In the genomic region with DNA sequence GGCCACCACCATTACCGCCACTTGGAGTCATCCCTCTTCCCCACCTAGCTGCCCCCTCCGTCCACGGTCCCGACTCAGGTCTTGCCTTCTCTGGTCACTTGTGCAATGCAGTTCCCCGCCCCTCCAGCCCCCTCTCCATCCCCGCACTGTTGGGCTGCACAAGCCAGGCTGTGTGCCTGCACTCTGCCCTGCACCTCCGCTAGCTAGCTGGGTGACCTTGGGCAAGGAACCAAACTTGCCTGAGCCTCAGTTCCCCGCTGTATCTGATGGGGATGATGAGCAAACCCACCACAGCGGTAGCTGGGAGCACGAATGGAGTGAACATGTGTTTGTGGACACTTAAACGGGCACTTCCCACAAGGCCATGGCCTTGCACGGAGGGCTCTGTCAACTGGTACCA, we compare ENCODE assay signal across 23 cellular contexts. TPM values are rescaled to one million over a fixed set of nuclear protein-coding genes. Genes with fewer than 3 reads are reported as not detected.
DNase-seq lines count a peak whose midpoint lies in the region; ATAC-seq, FAIRE-seq and TF ChIP-seq lines count a peak whose summit lies in the region.
"Had no signal": no experiment of that assay in that cellular context is flagged by ENCODE, and none has a peak within 500 bp of the region (broad histone marks: within the 10 kb centered on the region; RNA-seq: fewer than 3 reads in every experiment).

No MANE protein-coding gene starts in this region.

- no peak overlapping the region for H2AK5ac ChIP-seq in neuronal stem cell (ENCODE audit: low read depth, low read length)

- TF ChIP-seq EP300 in HepG2 (IDR thresholded peaks at IDR 0.05; ENCODE audit: low read depth in 2 of 2, low read length in 2 of 2) (no peak), HepG2 (CRISPR knock-in tag; IDR thresholded peaks at IDR 0.05; ENCODE audit: borderline replicate concordance) (no peak)

- no peak overlapping the region for H3K14ac ChIP-seq in neuronal stem cell (ENCODE audit: low read length)

- no peak overlapping the region for H3K4me3 ChIP-seq in HepG2 (replicated peaks in 1 of 3; ENCODE audit: insufficient read depth in 1 of 3, low read depth in 2 of 3, low read length in 3 of 3)
- no peak overlapping the region for H3K4me3 ChIP-seq in right lobe of liver
- H3K4me3 ChIP-seq in neuronal stem cell (ENCODE audit: low read length in 2 of 2) = no peak overlapping the region
- H3K4me3 ChIP-seq: A549; BLaER1 treated with 17β-estradiol and CSF1 and Interleukin-3, amounts not matched to agents 10 nM and 100 nM; GM12878; GM23248 had no signal

- intact Hi-C loops in HepG2 (cut with micrococcal nuclease; ENCODE audit: unreplicated experiment) (no loop called here), right lobe of liver (cut with DNase I) (no loop called here)

- no peaks in the 10 kb centered on the region for H4K20me1 ChIP-seq in HepG2 (ENCODE audit: insufficient read depth, low read length)

- H3K4me2 ChIP-seq in HepG2 (ENCODE audit: low read depth, low read length) (no peak overlapping the region), neuronal stem cell (ENCODE audit: insufficient read depth, low read length, poor library complexity, severe bottlenecking) (peak overlapping the region; percentile 3)
- H3K4me2 ChIP-seq: A549; BLaER1 treated with 17β-estradiol and CSF1 and Interleukin-3, amounts not matched to agents 10 nM and 100 nM had no signal

- ATAC-seq in HepG2 (peak; percentile 57), right lobe of liver (no peak)
- ATAC-seq in effector memory CD8-positive, alpha-beta T cell (replicated peaks) = no peak
- ATAC-seq: A549 had no signal

- TF ChIP-seq CTCF in HepG2 (CRISPR knock-in tag; IDR thresholded peaks at IDR 0.05) = no peak
- TF ChIP-seq CTCF in right lobe of liver (IDR thresholded peaks at IDR 0.05) = no peak

- CTCF ChIA-PET in HepG2 (lab: Yijun Ruan, JAX; ENCODE audit: low intra/inter-chr PET ratio, low total read pairs) = no interaction called here

- no peak overlapping the region for H3K4ac ChIP-seq in neuronal stem cell (ENCODE audit: low read length)

- H3K27ac Mint-ChIP-seq in effector memory CD8-positive, alpha-beta T cell = peak overlapping the region; percentile 39 to 46
- H3K27ac Mint-ChIP-seq: CD4-positive, alpha-beta T cell had no signal

- peaks cover 13 to 16% of the 10 kb centered on the region in 2 donors for H3K27me3 Mint-ChIP-seq in effector memory CD8-positive, alpha-beta T cell
- H3K27me3 Mint-ChIP-seq: CD4-positive, alpha-beta T cell had no signal

- in situ Hi-C loops in HepG2 (cut with HindIII; ENCODE audit: extremely low pct_ligation_motif_present, low pct_unique_long_range_greater_than_20kb) = no loop called here

- H3K9me3 Mint-ChIP-seq in effector memory CD8-positive, alpha-beta T cell = no peaks in the 10 kb centered on the region
- H3K9me3 Mint-ChIP-seq: CD14-positive monocyte; CD4-positive, alpha-beta T cell; CD8-positive, alpha-beta memory T cell had no signal

- no peak overlapping the region for H2BK5ac ChIP-seq in neuronal stem cell (ENCODE audit: low read length)

- H2AFZ ChIP-seq in HepG2 (ENCODE audit: low read length) (no peak overlapping the region), neuronal stem cell (ENCODE audit: low read length) (no peak overlapping the region)
- H2AFZ ChIP-seq: GM23248 had no signal

- H3K79me1 ChIP-seq in neuronal stem cell (ENCODE audit: low read depth, low read length) = peaks cover 7% of the 10 kb centered on the region

- TF ChIP-seq RAD21 in HepG2 (CRISPR knock-in tag; IDR thresholded peaks at IDR 0.05) = no peak

- H3K9me3 ChIP-seq in HepG2 (ENCODE audit: low read length) = no peaks in the 10 kb centered on the region
- no peaks in the 10 kb centered on the region for H3K9me3 ChIP-seq in right lobe of liver
- peaks cover 0 to 2% of the 10 kb centered on the region in 2 donors for H3K9me3 ChIP-seq in neuronal stem cell (replicated peaks in 1 of 2; ENCODE audit: control insufficient read depth in 2 of 2, insufficient read depth in 1 of 2, low read depth in 1 of 2, low read length in 2 of 2)
- H3K9me3 ChIP-seq: A549; BLaER1 treated with 17β-estradiol and CSF1 and Interleukin-3, amounts not matched to agents 10 nM and 100 nM had no signal

- no peak overlapping the region for H4K8ac ChIP-seq in neuronal stem cell (ENCODE audit: low read depth, low read length)

- H3K27me3 ChIP-seq in HepG2 (ENCODE audit: control insufficient read depth in 1 of 2, insufficient read depth in 2 of 2, low read length in 2 of 2) (no peaks in the 10 kb centered on the region; a peak in 1 of 5 replicates), right lobe of liver (no peaks in the 10 kb centered on the region), neuronal stem cell (ENCODE audit: control insufficient read depth in 3 of 3, insufficient read depth in 3 of 3, low read depth in 1 of 3, low read length in 3 of 3) (no peaks in the 10 kb centered on the region)

- no peak overlapping the region for H2BK12ac ChIP-seq in neuronal stem cell (ENCODE audit: low read length)

- POLR2A ChIA-PET in HepG2 (lab: Yijun Ruan, JAX) = interaction anchor here (0.8 kb wide), 1 partner anchor 26 kb away, joined by 5 read pairs; a partner anchor contains a TSS

- peak overlapping the region; percentile 13 for H3K23ac ChIP-seq in neuronal stem cell (ENCODE audit: low read depth, low read length, poor library complexity)

- peak; percentile 32 for FAIRE-seq in HepG2 (lab: Jason Lieb, UNC)
- FAIRE-seq: A549, GM12878, H1 had no signal

- H3K9ac ChIP-seq in HepG2 (ENCODE audit: insufficient read depth, low read depth, low read length) (no peak overlapping the region), neuronal stem cell (ENCODE audit: low read depth, low read length, poor library complexity) (peak overlapping the region; percentile 54)
- H3K9ac ChIP-seq: BLaER1 treated with 17β-estradiol and CSF1 and Interleukin-3, amounts not matched to agents 10 nM and 100 nM; GM23248 had no signal

- DNase-seq in HepG2 (ENCODE audit: low spot score) (peak; percentile 21), right lobe of liver (no peak), neuronal stem cell (ENCODE audit: low spot score) (no peak), hypothalamus (lab: John Stamatoyannopoulos, UW) (no peak), DMS79 (lab: John Stamatoyannopoulos, UW) (no peak)
- no peak for DNase-seq in effector memory CD8-positive, alpha-beta T cell
- DNase-seq: 8988T; ACHN; AML-193; BE2C; CD4-positive, alpha-beta T cell; CD8-positive, alpha-beta memory T cell; DMS53; EL; GDM1; GM23248; H7; HCEC 1CT had no signal

- H3K27ac ChIP-seq in HepG2 (ENCODE audit: extremely low read length, insufficient read depth, low read length) (no peak overlapping the region), right lobe of liver (no peak overlapping the region), neuronal stem cell (replicated peaks; ENCODE audit: low read length) (no peak overlapping the region)
- H3K27ac ChIP-seq: A549; BLaER1 treated with 17β-estradiol and CSF1 and Interleukin-3, amounts not matched to agents 10 nM and 100 nM; GM23248 had no signal

- WGBS in HepG2 (ENCODE audit: low lambda C conversion rate) = 48% methylated on average over 12 of the region's 12 CpGs
- WGBS in right lobe of liver (ENCODE audit: insufficient coverage, low coverage, low lambda C conversion rate, missing lambda C conversion rate) = 64% methylated on average over 6 of the region's 12 CpGs
- WGBS in neuronal stem cell (ENCODE audit: extremely low coverage in 2 of 2, insufficient read length in 2 of 2, insufficient replicate concordance in 1 of 2), 2 donors = no CpG with 5 or more reads among the region's 12 CpGs

- no peak overlapping the region for H4K91ac ChIP-seq in neuronal stem cell (ENCODE audit: low read depth, low read length, poor library complexity)

- no peak overlapping the region for H3K4me3 Mint-ChIP-seq in effector memory CD8-positive, alpha-beta T cell
- H3K4me3 Mint-ChIP-seq: CD14-positive monocyte; CD4-positive, alpha-beta T cell had no signal

- H3K4me1 Mint-ChIP-seq in effector memory CD8-positive, alpha-beta T cell (ENCODE audit: low read depth in 2 of 2) = peaks cover 5 to 9% of the 10 kb centered on the region in 2 donors

- H3K36me3 Mint-ChIP-seq in effector memory CD8-positive, alpha-beta T cell (ENCODE audit: insufficient read depth) = peaks cover 4% of the 10 kb centered on the region

- H3K36me3 ChIP-seq in HepG2 (replicated peaks in 1 of 2; ENCODE audit: control insufficient read depth in 1 of 2, insufficient read depth in 2 of 2, low read length in 2 of 2) (no peaks in the 10 kb centered on the region; a peak in 1 of 5 replicates), right lobe of liver (no peaks in the 10 kb centered on the region), neuronal stem cell (replicated peaks in 1 of 2; ENCODE audit: control insufficient read depth in 2 of 2, insufficient read depth in 2 of 2, low read length in 2 of 2) (peaks cover 13 to 27% of the 10 kb centered on the region in 2 donors)
- H3K36me3 ChIP-seq: BE2C had no signal

- H3K4me1 ChIP-seq in HepG2 (ENCODE audit: insufficient read depth, low read length) (peaks cover 35% of the 10 kb centered on the region), right lobe of liver (no peaks in the 10 kb centered on the region), neuronal stem cell (ENCODE audit: control insufficient read depth in 2 of 2, insufficient read depth in 1 of 2, low read depth in 1 of 2, low read length in 2 of 2) (peaks cover 0 to 2% of the 10 kb centered on the region in 2 donors)
- H3K4me1 ChIP-seq: BE2C had no signal

- TF ChIP-seq POLR2A in HepG2 (IDR thresholded peaks at IDR 0.05; ENCODE audit: insufficient read depth in 1 of 2, low read depth in 2 of 2, low read length in 2 of 2) (no peak), right lobe of liver (IDR thresholded peaks at IDR 0.05) (no peak)

- no peak overlapping the region for H2BK120ac ChIP-seq in neuronal stem cell (ENCODE audit: low read depth, low read length)

- H2BK15ac ChIP-seq in neuronal stem cell (ENCODE audit: low read length) = no peak overlapping the region

- peaks cover 12% of the 10 kb centered on the region for H3K79me2 ChIP-seq in HepG2 (ENCODE audit: insufficient read depth, low read length)

- H3K18ac ChIP-seq in neuronal stem cell (ENCODE audit: low read length) = no peak overlapping the region

- no TSS peak for BruUV-seq in HepG2 (replicated peaks; lab: Mats Ljungman, UMichigan)

RNA-seq across cellular contexts. Expression of a gene that starts 5.6 kb away (rescaled TPM):
- total RNA-seq in HepG2 (2016; rRNA removed; fragmentation: Illumina TruSeq; extraction: Trizol) (85.8 and 141 TPM in 2 replicates), right lobe of liver (10 to 100 TPM; 29.4 to 65.7 (median 36.2) TPM)
- total RNA-seq in HepG2 (2016; cell fraction: cytosol; rRNA removed; fragmentation: Illumina TruSeq; extraction: Trizol; ENCODE audit: low read depth) = 264 and 362 TPM in 2 replicates
- 91.4 and 136 TPM in 2 replicates for total RNA-seq in HepG2 (2016; cell fraction: insoluble cytoplasmic fraction; rRNA removed; fragmentation: Illumina TruSeq; extraction: Trizol)
- total RNA-seq in HepG2 (2016; cell fraction: membrane; rRNA removed; fragmentation: Illumina TruSeq; extraction: Trizol) = 202 and 264 TPM in 2 replicates
- 88.0 and 104 TPM in 2 replicates for total RNA-seq in HepG2 (2016; cell fraction: nucleus; rRNA removed; fragmentation: Illumina TruSeq; extraction: Trizol)
- 176 and 188 TPM in 2 replicates for polyA plus RNA-seq in HepG2 (2011; rRNA removed)
- polyA plus RNA-seq in HepG2 (2011; cell fraction: cytosol; rRNA removed) = 174 and 213 TPM in 2 replicates
- 105 and 125 TPM in 2 replicates for polyA plus RNA-seq in HepG2 (2011; cell fraction: nucleus; rRNA removed)
- 78.4 and 132 TPM in 2 replicates for polyA plus RNA-seq in HepG2 (2012)
- polyA plus RNA-seq in HepG2 (2016; cell fraction: cytosol; fragmentation: Illumina TruSeq; extraction: Trizol; ENCODE audit: low read depth) = 361 and 462 TPM in 2 replicates
- polyA plus RNA-seq in HepG2 (2016; cell fraction: insoluble cytoplasmic fraction; fragmentation: Illumina TruSeq; extraction: Trizol; ENCODE audit: low read depth) = 102 and 104 TPM in 2 replicates
- 235 and 269 TPM in 2 replicates for polyA plus RNA-seq in HepG2 (2016; cell fraction: membrane; fragmentation: Illumina TruSeq; extraction: Trizol; ENCODE audit: low read depth)
- polyA plus RNA-seq in HepG2 (2016; cell fraction: nucleus; fragmentation: Illumina TruSeq; extraction: Trizol; ENCODE audit: insufficient read depth, low read depth) = 176 and 183 TPM in 2 replicates
- polyA minus RNA-seq in HepG2 (2011; rRNA and poly(A)+ RNA removed; ENCODE audit: low replicate concordance) = 321 and 438 TPM in 2 replicates
- polyA minus RNA-seq in HepG2 (2011; cell fraction: cytosol; rRNA and poly(A)+ RNA removed) = 44.9 and 50.7 TPM in 2 replicates
- polyA minus RNA-seq in HepG2 (2011; cell fraction: nucleus; rRNA and poly(A)+ RNA removed) = 18.3 and 26.4 TPM in 2 replicates
- 86.7 TPM for polyA plus RNA-seq in neuronal stem cell (2013, experiment 1 of 2)
- polyA plus RNA-seq in neuronal stem cell (2013, experiment 2 of 2) = 90.3 TPM

RNA-seq across cellular contexts. Expression of a gene that starts 6.6 kb away (rescaled TPM):
- not detected in 2 replicates for total RNA-seq in HepG2 (2016; rRNA removed; fragmentation: Illumina TruSeq; extraction: Trizol)
- not detected in 2 replicates for total RNA-seq in HepG2 (2016; cell fraction: cytosol; rRNA removed; fragmentation: Illumina TruSeq; extraction: Trizol; ENCODE audit: low read depth)
- not detected in 2 replicates for total RNA-seq in HepG2 (2016; cell fraction: insoluble cytoplasmic fraction; rRNA removed; fragmentation: Illumina TruSeq; extraction: Trizol)
- not detected in 2 replicates for total RNA-seq in HepG2 (2016; cell fraction: membrane; rRNA removed; fragmentation: Illumina TruSeq; extraction: Trizol)
- total RNA-seq in HepG2 (2016; cell fraction: nucleus; rRNA removed; fragmentation: Illumina TruSeq; extraction: Trizol) = not detected in 2 replicates
- polyA plus RNA-seq in HepG2 (2011; rRNA removed) = 0.09 TPM in 1 of 2 replicates, not detected in the other
- polyA plus RNA-seq in HepG2 (2011; cell fraction: cytosol; rRNA removed) = not detected in 2 replicates
- polyA plus RNA-seq in HepG2 (2011; cell fraction: nucleus; rRNA removed) = not detected in 2 replicates
- not detected in 2 replicates for polyA plus RNA-seq in HepG2 (2012)
- polyA plus RNA-seq in HepG2 (2016; cell fraction: cytosol; fragmentation: Illumina TruSeq; extraction: Trizol; ENCODE audit: low read depth) = not detected in 2 replicates
- not detected in 2 replicates for polyA plus RNA-seq in HepG2 (2016; cell fraction: insoluble cytoplasmic fraction; fragmentation: Illumina TruSeq; extraction: Trizol; ENCODE audit: low read depth)
- not detected in 2 replicates for polyA plus RNA-seq in HepG2 (2016; cell fraction: membrane; fragmentation: Illumina TruSeq; extraction: Trizol; ENCODE audit: low read depth)
- not detected in 2 replicates for polyA plus RNA-seq in HepG2 (2016; cell fraction: nucleus; fragmentation: Illumina TruSeq; extraction: Trizol; ENCODE audit: insufficient read depth, low read depth)
- polyA minus RNA-seq in HepG2 (2011; rRNA and poly(A)+ RNA removed; ENCODE audit: low replicate concordance) = not detected in 2 replicates
- not detected in 2 replicates for polyA minus RNA-seq in HepG2 (2011; cell fraction: cytosol; rRNA and poly(A)+ RNA removed)
- polyA minus RNA-seq in HepG2 (2011; cell fraction: nucleus; rRNA and poly(A)+ RNA removed) = not detected in 2 replicates
- not detected for total RNA-seq in right lobe of liver
- polyA plus RNA-seq in neuronal stem cell (2013, experiment 1 of 2) = 0.03 TPM
- polyA plus RNA-seq in neuronal stem cell (2013, experiment 2 of 2) = not detected
- total RNA-seq: CD4-positive, alpha-beta T cell; CD8-positive, alpha-beta memory T cell; GM12878; GM23248; H1 had no signal
- polyA plus RNA-seq: A549; CD14-positive monocyte; CD8-positive, alpha-beta memory T cell; GM23248 had no signal

RNA-seq across cellular contexts. Expression of a gene that starts 11.7 kb away (rescaled TPM):
- total RNA-seq in HepG2 (2016; rRNA removed; fragmentation: Illumina TruSeq; extraction: Trizol) (not detected in 2 replicates), right lobe of liver (under 1 TPM in 1 of 6 experiments, not detected in 5; 0.24 TPM)
- not detected in 2 replicates for total RNA-seq in HepG2 (2016; cell fraction: cytosol; rRNA removed; fragmentation: Illumina TruSeq; extraction: Trizol; ENCODE audit: low read depth)
- total RNA-seq in HepG2 (2016; cell fraction: insoluble cytoplasmic fraction; rRNA removed; fragmentation: Illumina TruSeq; extraction: Trizol) = not detected in 2 replicates
- not detected in 2 replicates for total RNA-seq in HepG2 (2016; cell fraction: membrane; rRNA removed; fragmentation: Illumina TruSeq; extraction: Trizol)
- not detected in 2 replicates for total RNA-seq in HepG2 (2016; cell fraction: nucleus; rRNA removed; fragmentation: Illumina TruSeq; extraction: Trizol)
- not detected in 2 replicates for polyA plus RNA-seq in HepG2 (2011; rRNA removed)
- not detected in 2 replicates for polyA plus RNA-seq in HepG2 (2011; cell fraction: cytosol; rRNA removed)
- polyA plus RNA-seq in HepG2 (2011; cell fraction: nucleus; rRNA removed) = not detected in 2 replicates
- 0.16 TPM in 1 of 2 replicates, not detected in the other for polyA plus RNA-seq in HepG2 (2012)
- not detected in 2 replicates for polyA plus RNA-seq in HepG2 (2016; cell fraction: cytosol; fragmentation: Illumina TruSeq; extraction: Trizol; ENCODE audit: low read depth)
- polyA plus RNA-seq in HepG2 (2016; cell fraction: insoluble cytoplasmic fraction; fragmentation: Illumina TruSeq; extraction: Trizol; ENCODE audit: low read depth) = not detected in 2 replicates
- polyA plus RNA-seq in HepG2 (2016; cell fraction: membrane; fragmentation: Illumina TruSeq; extraction: Trizol; ENCODE audit: low read depth) = not detected in 2 replicates
- not detected in 2 replicates for polyA plus RNA-seq in HepG2 (2016; cell fraction: nucleus; fragmentation: Illumina TruSeq; extraction: Trizol; ENCODE audit: insufficient read depth, low read depth)
- not detected in 2 replicates for polyA minus RNA-seq in HepG2 (2011; rRNA and poly(A)+ RNA removed; ENCODE audit: low replicate concordance)
- not detected in 2 replicates for polyA minus RNA-seq in HepG2 (2011; cell fraction: cytosol; rRNA and poly(A)+ RNA removed)
- polyA minus RNA-seq in HepG2 (2011; cell fraction: nucleus; rRNA and poly(A)+ RNA removed) = not detected in 2 replicates
- 0.06 TPM for polyA plus RNA-seq in neuronal stem cell (2013, experiment 1 of 2)
- polyA plus RNA-seq in neuronal stem cell (2013, experiment 2 of 2) = 0.10 TPM
- total RNA-seq: CD4-positive, alpha-beta T cell; CD8-positive, alpha-beta memory T cell; GM12878; H1; H7 had no signal
- polyA plus RNA-seq: CD14-positive monocyte; CD8-positive, alpha-beta memory T cell; H1 had no signal

RNA-seq across cellular contexts. Expression of a gene that starts 23.6 kb away (rescaled TPM):
- total RNA-seq in HepG2 (2016; rRNA removed; fragmentation: Illumina TruSeq; extraction: Trizol) (0.11 TPM in 1 of 2 replicates, not detected in the other), right lobe of liver (under 1 TPM in 1 of 6 experiments, not detected in 5; 0.06 TPM)
- not detected in 2 replicates for total RNA-seq in HepG2 (2016; cell fraction: cytosol; rRNA removed; fragmentation: Illumina TruSeq; extraction: Trizol; ENCODE audit: low read depth)
- 0.39 TPM in 2 replicates for total RNA-seq in HepG2 (2016; cell fraction: insoluble cytoplasmic fraction; rRNA removed; fragmentation: Illumina TruSeq; extraction: Trizol)
- total RNA-seq in HepG2 (2016; cell fraction: membrane; rRNA removed; fragmentation: Illumina TruSeq; extraction: Trizol) = 0.28 and 0.31 TPM in 2 replicates
- total RNA-seq in HepG2 (2016; cell fraction: nucleus; rRNA removed; fragmentation: Illumina TruSeq; extraction: Trizol) = 0.66 TPM in 1 of 2 replicates, not detected in the other
- 0.08 and 0.09 TPM in 2 replicates for polyA plus RNA-seq in HepG2 (2011; rRNA removed)
- polyA plus RNA-seq in HepG2 (2011; cell fraction: cytosol; rRNA removed) = 0.04 and 0.15 TPM in 2 replicates
- polyA plus RNA-seq in HepG2 (2011; cell fraction: nucleus; rRNA removed) = 0.51 and 0.69 TPM in 2 replicates
- polyA plus RNA-seq in HepG2 (2012) = 0.07 and 0.13 TPM in 2 replicates
- polyA plus RNA-seq in HepG2 (2016; cell fraction: cytosol; fragmentation: Illumina TruSeq; extraction: Trizol; ENCODE audit: low read depth) = 0.07 and 0.15 TPM in 2 replicates
- 0.13 TPM in 1 of 2 replicates, not detected in the other for polyA plus RNA-seq in HepG2 (2016; cell fraction: insoluble cytoplasmic fraction; fragmentation: Illumina TruSeq; extraction: Trizol; ENCODE audit: low read depth)
- polyA plus RNA-seq in HepG2 (2016; cell fraction: membrane; fragmentation: Illumina TruSeq; extraction: Trizol; ENCODE audit: low read depth) = 0.22 TPM in 1 of 2 replicates, not detected in the other
- 0.68 and 0.98 TPM in 2 replicates for polyA plus RNA-seq in HepG2 (2016; cell fraction: nucleus; fragmentation: Illumina TruSeq; extraction: Trizol; ENCODE audit: insufficient read depth, low read depth)
- polyA minus RNA-seq in HepG2 (2011; rRNA and poly(A)+ RNA removed; ENCODE audit: low replicate concordance) = 0.18 TPM in 1 of 2 replicates, not detected in the other
- not detected in 2 replicates for polyA minus RNA-seq in HepG2 (2011; cell fraction: cytosol; rRNA and poly(A)+ RNA removed)
- polyA minus RNA-seq in HepG2 (2011; cell fraction: nucleus; rRNA and poly(A)+ RNA removed) = 0.13 TPM in 1 of 2 replicates, not detected in the other
- polyA plus RNA-seq in neuronal stem cell (2013, experiment 1 of 2) = 0.04 TPM
- polyA plus RNA-seq in neuronal stem cell (2013, experiment 2 of 2) = 0.03 TPM
- total RNA-seq: CD4-positive, alpha-beta T cell; CD8-positive, alpha-beta memory T cell; GM23248 had no signal
- polyA plus RNA-seq: A549; CD14-positive monocyte; CD8-positive, alpha-beta memory T cell; GM23248 had no signal

RNA-seq across cellular contexts. Expression of a gene that starts 26.4 kb away (rescaled TPM):
- total RNA-seq in HepG2 (2016; rRNA removed; fragmentation: Illumina TruSeq; extraction: Trizol) (57.0 and 57.1 TPM in 2 replicates), right lobe of liver (1 to 10 TPM; 1.0 to 4.0 (median 2.0) TPM)
- 52.1 and 71.1 TPM in 2 replicates for total RNA-seq in HepG2 (2016; cell fraction: cytosol; rRNA removed; fragmentation: Illumina TruSeq; extraction: Trizol; ENCODE audit: low read depth)
- total RNA-seq in HepG2 (2016; cell fraction: insoluble cytoplasmic fraction; rRNA removed; fragmentation: Illumina TruSeq; extraction: Trizol) = 55.0 and 64.5 TPM in 2 replicates
- 55.0 and 70.4 TPM in 2 replicates for total RNA-seq in HepG2 (2016; cell fraction: membrane; rRNA removed; fragmentation: Illumina TruSeq; extraction: Trizol)
- 35.2 and 39.1 TPM in 2 replicates for total RNA-seq in HepG2 (2016; cell fraction: nucleus; rRNA removed; fragmentation: Illumina TruSeq; extraction: Trizol)
- 50.8 and 71.8 TPM in 2 replicates for polyA plus RNA-seq in HepG2 (2011; rRNA removed)
- 60.5 and 71.9 TPM in 2 replicates for polyA plus RNA-seq in HepG2 (2011; cell fraction: cytosol; rRNA removed)
- 113 and 144 TPM in 2 replicates for polyA plus RNA-seq in HepG2 (2011; cell fraction: nucleus; rRNA removed)
- 58.5 and 76.3 TPM in 2 replicates for polyA plus RNA-seq in HepG2 (2012)
- 63.4 and 84.5 TPM in 2 replicates for polyA plus RNA-seq in HepG2 (2016; cell fraction: cytosol; fragmentation: Illumina TruSeq; extraction: Trizol; ENCODE audit: low read depth)
- polyA plus RNA-seq in HepG2 (2016; cell fraction: insoluble cytoplasmic fraction; fragmentation: Illumina TruSeq; extraction: Trizol; ENCODE audit: low read depth) = 82.8 and 88.3 TPM in 2 replicates
- 64.6 and 76.3 TPM in 2 replicates for polyA plus RNA-seq in HepG2 (2016; cell fraction: membrane; fragmentation: Illumina TruSeq; extraction: Trizol; ENCODE audit: low read depth)
- 74.9 and 81.7 TPM in 2 replicates for polyA plus RNA-seq in HepG2 (2016; cell fraction: nucleus; fragmentation: Illumina TruSeq; extraction: Trizol; ENCODE audit: insufficient read depth, low read depth)
- 16.2 and 41.7 TPM in 2 replicates for polyA minus RNA-seq in HepG2 (2011; rRNA and poly(A)+ RNA removed; ENCODE audit: low replicate concordance)
- polyA minus RNA-seq in HepG2 (2011; cell fraction: cytosol; rRNA and poly(A)+ RNA removed) = 9.2 and 13.4 TPM in 2 replicates
- 36.8 and 59.8 TPM in 2 replicates for polyA minus RNA-seq in HepG2 (2011; cell fraction: nucleus; rRNA and poly(A)+ RNA removed)
- polyA plus RNA-seq in neuronal stem cell (2013, experiment 1 of 2) = 155 TPM
- polyA plus RNA-seq in neuronal stem cell (2013, experiment 2 of 2) = 142 TPM
- total RNA-seq: CD4-positive, alpha-beta T cell had no signal
- polyA plus RNA-seq: CD14-positive monocyte had no signal
